ENCODE assay signal across 15 cellular contexts in genomic region chr20:17935186-17935585, GRCh38. TPM values are rescaled to one million over a fixed set of nuclear protein-coding genes. Genes with fewer than 3 reads are reported as not detected.
A peak's percentile ranks its signal among the peaks of the same experiment; 100 is the strongest.
DNase-seq lines count a peak whose midpoint lies in the region; FAIRE-seq lines count a peak whose summit lies in the region.
"Had no signal": no experiment of that assay in that cellular context is flagged by ENCODE, and none has a peak within 500 bp of the region (broad histone marks: within the 10 kb centered on the region; RNA-seq: fewer than 3 reads in every experiment).

No MANE protein-coding gene starts in this region.

- no peak overlapping the region for H2BK15ac ChIP-seq in neuronal stem cell (ENCODE audit: low read length)

- H4K91ac ChIP-seq in neuronal stem cell (ENCODE audit: low read depth, low read length, poor library complexity), result no peak overlapping the region

- H3K4me1 ChIP-seq in BLaER1 treated with 17β-estradiol and CSF1 and Interleukin-3, amounts not matched to agents 10 nM and 100 nM, result peaks cover 50 to 79% (median 70%) of the 10 kb centered on the region in 10 experiments
- H3K4me1 ChIP-seq in neuronal stem cell (ENCODE audit: control insufficient read depth in 2 of 2, insufficient read depth in 1 of 2, low read depth in 1 of 2, low read length in 2 of 2), result peaks cover 25 to 30% of the 10 kb centered on the region in 2 donors

- H3K36me3 ChIP-seq in BLaER1 treated with 17β-estradiol and CSF1 and Interleukin-3, amounts not matched to agents 10 nM and 100 nM, result peaks cover 0 to 6% (median 1%) of the 10 kb centered on the region in 11 experiments; a peak in 9 of 22 replicates
- H3K36me3 ChIP-seq in neuronal stem cell (replicated peaks in 1 of 2; ENCODE audit: control insufficient read depth in 2 of 2, insufficient read depth in 2 of 2, low read length in 2 of 2), result peaks cover 0 to 8% of the 10 kb centered on the region in 2 donors

- H2BK120ac ChIP-seq in neuronal stem cell (ENCODE audit: low read depth, low read length), result no peak overlapping the region

- peaks cover 0 to 16% (median 4%) of the 10 kb centered on the region in 11 experiments; a peak in 10 of 22 replicates for H3K9me3 ChIP-seq in BLaER1 treated with 17β-estradiol and CSF1 and Interleukin-3, amounts not matched to agents 10 nM and 100 nM (replicated peaks in 1 of 11)
- peaks cover 0 to 3% of the 10 kb centered on the region in 2 donors for H3K9me3 ChIP-seq in neuronal stem cell (replicated peaks in 1 of 2; ENCODE audit: control insufficient read depth in 2 of 2, insufficient read depth in 1 of 2, low read depth in 1 of 2, low read length in 2 of 2)

- FAIRE-seq in urothelium cell line (lab: Jason Lieb, UNC), result no peak
- FAIRE-seq: D721Med, RCC 7860 had no signal

- no peak overlapping the region for H3K9ac ChIP-seq in BLaER1 treated with 17β-estradiol and CSF1 and Interleukin-3, amounts not matched to agents 10 nM and 100 nM
- no peak overlapping the region for H3K9ac ChIP-seq in neuronal stem cell (ENCODE audit: low read depth, low read length, poor library complexity)

- no peak overlapping the region for H4K8ac ChIP-seq in neuronal stem cell (ENCODE audit: low read depth, low read length)

- H3K4me3 ChIP-seq in BLaER1 treated with 17β-estradiol and CSF1 and Interleukin-3, amounts not matched to agents 10 nM and 100 nM, result no peak overlapping the region
- no peak overlapping the region for H3K4me3 ChIP-seq in neuronal stem cell (ENCODE audit: low read length in 2 of 2)

- H4K20me1 ChIP-seq in BLaER1 treated with 17β-estradiol and CSF1 and Interleukin-3, amounts not matched to agents 10 nM and 100 nM, result peaks cover 0 to 49% (median 27%) of the 10 kb centered on the region in 11 experiments; a peak in 19 of 22 replicates

- H3K27me3 ChIP-seq in BLaER1 treated with 17β-estradiol and CSF1 and Interleukin-3, amounts not matched to agents 10 nM and 100 nM, result no peaks in the 10 kb centered on the region
- no peaks in the 10 kb centered on the region for H3K27me3 ChIP-seq in neuronal stem cell (ENCODE audit: control insufficient read depth in 3 of 3, insufficient read depth in 3 of 3, low read depth in 1 of 3, low read length in 3 of 3)

- no peak overlapping the region for H2BK12ac ChIP-seq in neuronal stem cell (ENCODE audit: low read length)

- peak overlapping the region; percentile 9 for H3K18ac ChIP-seq in neuronal stem cell (ENCODE audit: low read length)

- no peak overlapping the region for H3K14ac ChIP-seq in neuronal stem cell (ENCODE audit: low read length)

- peak overlapping the region in 10 of 11 experiments; percentile 8 to 44 (median 36); a peak in 18 of 22 replicates for H3K4me2 ChIP-seq in BLaER1 treated with 17β-estradiol and CSF1 and Interleukin-3, amounts not matched to agents 10 nM and 100 nM
- H3K4me2 ChIP-seq in neuronal stem cell (ENCODE audit: insufficient read depth, low read length, poor library complexity, severe bottlenecking), result no peak overlapping the region

- H2BK5ac ChIP-seq in neuronal stem cell (ENCODE audit: low read length), result no peak overlapping the region

- H3K4ac ChIP-seq in neuronal stem cell (ENCODE audit: low read length), result no peak overlapping the region

- no peak overlapping the region for H2AFZ ChIP-seq in neuronal stem cell (ENCODE audit: low read length)

- no peak overlapping the region for H3K23ac ChIP-seq in neuronal stem cell (ENCODE audit: low read depth, low read length, poor library complexity)

- H3K79me1 ChIP-seq in neuronal stem cell (ENCODE audit: low read depth, low read length), result no peaks in the 10 kb centered on the region

- no peak overlapping the region for H2AK5ac ChIP-seq in neuronal stem cell (ENCODE audit: low read depth, low read length)

- WGBS in neuronal stem cell (ENCODE audit: extremely low coverage in 2 of 2, insufficient read length in 2 of 2, insufficient replicate concordance in 1 of 2), 2 donors, result no CpG with 5 or more reads among the region's 3 CpGs

- DNase-seq in M059J (ENCODE audit: low read depth) (peak; percentile 74), amniotic epithelial cell (ENCODE audit: low read depth) (peak; percentile 34), neuronal stem cell (ENCODE audit: low spot score) (no peak), urothelium cell line (ENCODE audit: low spot score) (no peak), DMS79 (lab: John Stamatoyannopoulos, UW) (no peak), NAMALWA (ENCODE audit: low spot score) (no peak)
- no peak for DNase-seq in stimulated activated naive CD4-positive, alpha-beta T cell treated with Interleukin-2 at 50 U/mL for 16 hours (lab: John Stamatoyannopoulos, UW)
- DNase-seq: CD4-positive, alpha-beta memory T cell; DND-41; NCI-H1930; NCI-H510A treated with DMSO at 0.1 percent for 48 hours; SHP77 treated with DMSO at 0.1 percent for 48 hours had no signal

- no peak overlapping the region for H3K27ac ChIP-seq in BLaER1 treated with 17β-estradiol and CSF1 and Interleukin-3, amounts not matched to agents 10 nM and 100 nM
- no peak overlapping the region for H3K27ac ChIP-seq in neuronal stem cell (replicated peaks; ENCODE audit: low read length)

RNA-seq across cellular contexts. Expression of gene SNX5, which starts 33.4 kb away (rescaled TPM):
- 107 and 165 TPM in 2 replicates for total RNA-seq in M059J (2014; rRNA removed; shearing (Covaris generic))
- polyA plus RNA-seq in neuronal stem cell (2013, experiment 1 of 2), result 99.1 TPM
- 97.4 TPM for polyA plus RNA-seq in neuronal stem cell (2013, experiment 2 of 2)

RNA-seq across cellular contexts. Expression of gene MGME1, which starts 33.6 kb away (rescaled TPM):
- 19.2 and 27.4 TPM in 2 replicates for total RNA-seq in M059J (2014; rRNA removed; shearing (Covaris generic))
- polyA plus RNA-seq in neuronal stem cell (2013, experiment 1 of 2), result 33.8 TPM
- polyA plus RNA-seq in neuronal stem cell (2013, experiment 2 of 2), result 33.1 TPM

Comparison
In these comparisons a context has a peak if more than half of its experiments do, and no peak if none do; other contexts are left out.
1. DNase-seq: peak in M059J (single experiment) and amniotic epithelial cell (single experiment); none in neuronal stem cell (single experiment), stimulated activated naive CD4-positive, alpha-beta T cell treated with Interleukin-2 at 50 U/mL for 16 hours (single experiment), urothelium cell line (single experiment), DMS79 (single experiment) and NAMALWA (single experiment).